Comparison of ENCODE assay signal across 9 cellular contexts in genomic region chr16:80511824-80512223, GRCh38. TPM values are rescaled to one million over a fixed set of nuclear protein-coding genes. Genes with fewer than 3 reads are reported as not detected.
"Had no signal": no experiment of that assay in that cellular context is flagged by ENCODE, and none has a peak within 500 bp of the region (broad histone marks: within the 10 kb centered on the region; RNA-seq: fewer than 3 reads in every experiment).

No MANE protein-coding gene starts in this region.

- H3K4me2 ChIP-seq: GM23338 had no signal

- DNase-seq: H9, HCEC 1CT, HFFc6, KG1 had no signal

- H2AFZ ChIP-seq: GM23338 had no signal

- H3K4me3 ChIP-seq: GM23338 had no signal

- ATAC-seq: GM23338, HepG2 had no signal

RNA-seq across cellular contexts. Expression of gene DYNLRB2, which starts 29.0 kb away (rescaled TPM):
- total RNA-seq: GM23338, H1, H9, HepG2, HT-29 had no signal
- polyA plus RNA-seq: GM23338, H1, HepG2, IgD-negative memory B cell had no signal
